Comparison of ENCODE assay signal across 8 cellular contexts in the genomic region with DNA sequence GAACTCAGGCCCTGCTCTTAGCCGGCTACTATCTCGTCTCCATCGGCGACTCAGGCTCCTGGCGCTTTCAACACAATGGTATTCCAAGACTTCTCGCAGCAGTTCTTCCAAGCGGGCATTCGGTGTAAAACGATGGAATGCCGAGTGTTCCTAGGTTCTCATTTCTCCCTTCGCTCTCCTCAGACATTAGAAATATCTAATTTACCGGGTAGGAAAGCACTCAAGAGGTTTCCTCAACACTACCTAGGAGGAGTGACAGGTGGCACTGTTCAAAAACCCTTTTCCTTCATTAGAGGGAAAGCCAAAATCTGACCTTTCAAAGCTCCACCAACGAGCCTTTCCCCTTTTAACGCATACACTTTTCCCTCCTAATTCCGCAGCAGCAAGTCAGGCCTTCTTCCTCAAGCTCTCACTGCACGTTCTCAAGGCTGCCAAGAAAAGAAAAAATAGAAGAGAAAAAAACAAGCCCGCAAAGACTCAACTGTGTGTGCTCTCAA. TPM values are rescaled to one million over a fixed set of nuclear protein-coding genes. Genes with fewer than 3 reads are reported as not detected.
DNase-seq lines count a peak whose midpoint lies in the region; ATAC-seq and TF ChIP-seq lines count a peak whose summit lies in the region.

No MANE protein-coding gene starts in this region.

- 0 to 2% methylated on average over 12 of the region's 17 CpGs for WGBS in gastroesophageal sphincter (ENCODE audit: low coverage in 1 of 2), 2 donors

- CTCF ChIA-PET in WTC11 (lab: Charles Lee) = interaction anchor here (0.6 to 3.1 kb wide), 24 partner anchors 8 to 346 kb away, joined by 3 to 17 read pairs (median 4); partner anchors contain the start of genes LRRC3, PTTG1IP and SUMO3

- TF ChIP-seq EP300 in gastroesophageal sphincter (IDR thresholded peaks at IDR 0.05) = no peak

- H3K4me3 ChIP-seq in GM12865 (ENCODE audit: low read depth, low read length) (peak overlapping the region; percentile 84), gastroesophageal sphincter (peak overlapping the region; percentile 96 to 98)

- H3K4me1 ChIP-seq in gastroesophageal sphincter = peaks cover 4 to 43% (median 21%) of the 10 kb centered on the region in 3 donors

- H3K4me3 Mint-ChIP-seq in WTC11 = peak overlapping the region; percentile 93
- peak overlapping the region; percentile 97 for H3K4me3 Mint-ChIP-seq in progenitor cell of endocrine pancreas (ENCODE audit: low read depth)

- DNase-seq in AG20443 (ENCODE audit: low spot score) (peak; percentile 43), GM12865 (ENCODE audit: low read depth) (peak; percentile 55), KG1 (lab: John Stamatoyannopoulos, UW) (peak; percentile 32), WTC11 (ENCODE audit: low spot score) (no peak), progenitor cell of endocrine pancreas (ENCODE audit: low spot score, unreplicated experiment) (no peak), DMS153 treated with DMSO at 0.1 percent for 48 hours (lab: John Stamatoyannopoulos, UW; ENCODE audit: unreplicated experiment) (no peak)

- peak overlapping the region; percentile 49 to 85 (median 82) for H3K27ac ChIP-seq in gastroesophageal sphincter

- H3K36me3 Mint-ChIP-seq in WTC11 = peaks cover 52% of the 10 kb centered on the region
- peaks cover 11% of the 10 kb centered on the region for H3K36me3 Mint-ChIP-seq in progenitor cell of endocrine pancreas (ENCODE audit: insufficient read depth)

- POLR2A ChIA-PET in WTC11 (lab: Charles Lee) = interaction anchor here (1.1 to 1.2 kb wide), 3 partner anchors 8 to 73 kb away, joined by 3 to 5 read pairs (median 3); partner anchors contain the start of genes PTTG1IP and SUMO3

- no peaks in the 10 kb centered on the region for H3K27me3 Mint-ChIP-seq in WTC11 (ENCODE audit: low read depth)
- H3K27me3 Mint-ChIP-seq in progenitor cell of endocrine pancreas = no peaks in the 10 kb centered on the region

- ATAC-seq in WTC11 = peak; percentile 15; the same call in 1 of the 2 replicates
- no peak for ATAC-seq in gastroesophageal sphincter
- no peak for ATAC-seq in HG03342 (IDR thresholded peaks at IDR 0.05; ENCODE audit: unreplicated experiment)

- peaks cover 0 to 27% of the 10 kb centered on the region in 2 donors for H3K36me3 ChIP-seq in gastroesophageal sphincter

- H3K9me3 Mint-ChIP-seq in WTC11 = no peaks in the 10 kb centered on the region
- no peaks in the 10 kb centered on the region for H3K9me3 Mint-ChIP-seq in progenitor cell of endocrine pancreas (ENCODE audit: low read depth)

- no peak for TF ChIP-seq POLR2A in gastroesophageal sphincter (IDR thresholded peaks at IDR 0.05)

- H3K27me3 ChIP-seq in gastroesophageal sphincter = no peaks in the 10 kb centered on the region

- H3K27ac Mint-ChIP-seq in WTC11 (peak overlapping the region; percentile 75), progenitor cell of endocrine pancreas (peak overlapping the region; percentile 94)

- TF ChIP-seq CTCF in GM12865 (IDR thresholded peaks at IDR 0.05; ENCODE audit: insufficient read depth, low read depth, low read length, missing control alignments) (peak; percentile 60), WTC11 (IDR thresholded peaks at IDR 0.05) (peak; percentile 16; the same call in 1 of the 2 replicates), gastroesophageal sphincter (IDR thresholded peaks at IDR 0.05) (no peak), progenitor cell of endocrine pancreas (IDR thresholded peaks at IDR 0.05; ENCODE audit: unreplicated experiment) (peak; percentile 47)

- no peaks in the 10 kb centered on the region for H3K9me3 ChIP-seq in gastroesophageal sphincter

- peaks cover 32% of the 10 kb centered on the region for H3K4me1 Mint-ChIP-seq in WTC11
- H3K4me1 Mint-ChIP-seq in progenitor cell of endocrine pancreas (ENCODE audit: low read depth) = peaks cover 22% of the 10 kb centered on the region

TF ChIP-seq in WTC11, 78 proteins besides CTCF, POLR2A, EP300 and RAD21:
- TF ChIP-seq NR1H2 (CRISPR knock-in tag; IDR thresholded peaks at IDR 0.05) (no peak), MLX (CRISPR knock-in tag; IDR thresholded peaks at IDR 0.05) (no peak), GABPB1 (CRISPR knock-in tag; IDR thresholded peaks at IDR 0.05) (no peak), MAX (CRISPR knock-in tag; IDR thresholded peaks at IDR 0.05) (no peak), FOXK1 (CRISPR knock-in tag; IDR thresholded peaks at IDR 0.05) (no peak), TCF7 (CRISPR knock-in tag; IDR thresholded peaks at IDR 0.05; ENCODE audit: low read depth) (no peak), E2F5 (CRISPR knock-in tag; IDR thresholded peaks at IDR 0.05) (no peak)
- TF ChIP-seq, protein P1, sequence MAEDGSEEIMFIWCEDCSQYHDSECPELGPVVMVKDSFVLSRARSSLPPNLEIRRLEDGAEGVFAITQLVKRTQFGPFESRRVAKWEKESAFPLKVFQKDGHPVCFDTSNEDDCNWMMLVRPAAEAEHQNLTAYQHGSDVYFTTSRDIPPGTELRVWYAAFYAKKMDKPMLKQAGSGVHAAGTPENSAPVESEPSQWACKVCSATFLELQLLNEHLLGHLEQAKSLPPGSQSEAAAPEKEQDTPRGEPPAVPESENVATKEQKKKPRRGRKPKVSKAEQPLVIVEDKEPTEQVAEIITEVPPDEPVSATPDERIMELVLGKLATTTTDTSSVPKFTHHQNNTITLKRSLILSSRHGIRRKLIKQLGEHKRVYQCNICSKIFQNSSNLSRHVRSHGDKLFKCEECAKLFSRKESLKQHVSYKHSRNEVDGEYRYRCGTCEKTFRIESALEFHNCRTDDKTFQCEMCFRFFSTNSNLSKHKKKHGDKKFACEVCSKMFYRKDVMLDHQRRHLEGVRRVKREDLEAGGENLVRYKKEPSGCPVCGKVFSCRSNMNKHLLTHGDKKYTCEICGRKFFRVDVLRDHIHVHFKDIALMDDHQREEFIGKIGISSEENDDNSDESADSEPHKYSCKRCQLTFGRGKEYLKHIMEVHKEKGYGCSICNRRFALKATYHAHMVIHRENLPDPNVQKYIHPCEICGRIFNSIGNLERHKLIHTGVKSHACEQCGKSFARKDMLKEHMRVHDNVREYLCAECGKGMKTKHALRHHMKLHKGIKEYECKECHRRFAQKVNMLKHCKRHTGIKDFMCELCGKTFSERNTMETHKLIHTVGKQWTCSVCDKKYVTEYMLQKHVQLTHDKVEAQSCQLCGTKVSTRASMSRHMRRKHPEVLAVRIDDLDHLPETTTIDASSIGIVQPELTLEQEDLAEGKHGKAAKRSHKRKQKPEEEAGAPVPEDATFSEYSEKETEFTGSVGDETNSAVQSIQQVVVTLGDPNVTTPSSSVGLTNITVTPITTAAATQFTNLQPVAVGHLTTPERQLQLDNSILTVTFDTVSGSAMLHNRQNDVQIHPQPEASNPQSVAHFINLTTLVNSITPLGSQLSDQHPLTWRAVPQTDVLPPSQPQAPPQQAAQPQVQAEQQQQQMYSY (CRISPR knock-in tag; IDR thresholded peaks at IDR 0.05) = no peak
- TF ChIP-seq, protein P2, sequence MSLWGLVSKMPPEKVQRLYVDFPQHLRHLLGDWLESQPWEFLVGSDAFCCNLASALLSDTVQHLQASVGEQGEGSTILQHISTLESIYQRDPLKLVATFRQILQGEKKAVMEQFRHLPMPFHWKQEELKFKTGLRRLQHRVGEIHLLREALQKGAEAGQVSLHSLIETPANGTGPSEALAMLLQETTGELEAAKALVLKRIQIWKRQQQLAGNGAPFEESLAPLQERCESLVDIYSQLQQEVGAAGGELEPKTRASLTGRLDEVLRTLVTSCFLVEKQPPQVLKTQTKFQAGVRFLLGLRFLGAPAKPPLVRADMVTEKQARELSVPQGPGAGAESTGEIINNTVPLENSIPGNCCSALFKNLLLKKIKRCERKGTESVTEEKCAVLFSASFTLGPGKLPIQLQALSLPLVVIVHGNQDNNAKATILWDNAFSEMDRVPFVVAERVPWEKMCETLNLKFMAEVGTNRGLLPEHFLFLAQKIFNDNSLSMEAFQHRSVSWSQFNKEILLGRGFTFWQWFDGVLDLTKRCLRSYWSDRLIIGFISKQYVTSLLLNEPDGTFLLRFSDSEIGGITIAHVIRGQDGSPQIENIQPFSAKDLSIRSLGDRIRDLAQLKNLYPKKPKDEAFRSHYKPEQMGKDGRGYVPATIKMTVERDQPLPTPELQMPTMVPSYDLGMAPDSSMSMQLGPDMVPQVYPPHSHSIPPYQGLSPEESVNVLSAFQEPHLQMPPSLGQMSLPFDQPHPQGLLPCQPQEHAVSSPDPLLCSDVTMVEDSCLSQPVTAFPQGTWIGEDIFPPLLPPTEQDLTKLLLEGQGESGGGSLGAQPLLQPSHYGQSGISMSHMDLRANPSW (CRISPR knock-in tag; conservative IDR thresholded peaks at IDR 0.05; ENCODE audit: low read depth) = no peak
TF ChIP-seq in WTC11: peak in this region for 0.

RNA-seq across cellular contexts. Expression of gene UBE2G2, which starts 0.6 kb away (rescaled TPM):
- total RNA-seq in WTC11 (2021) (109 to 117 TPM (median 113 TPM) in 3 replicates), gastroesophageal sphincter (10 to 100 TPM; 48.3 to 93.4 (median 83.9) TPM), progenitor cell of endocrine pancreas (78.7 and 85.2 TPM in 2 replicates)

RNA-seq across cellular contexts. Expression of gene SUMO3, which starts 16.8 kb away (rescaled TPM):
- total RNA-seq in WTC11 (2021) (81.7 to 86.3 TPM (median 85.4 TPM) in 3 replicates), gastroesophageal sphincter (10 to 100 TPM; 41.7 to 56.2 (median 53.7) TPM), progenitor cell of endocrine pancreas (65.0 and 73.5 TPM in 2 replicates)

Comparison
In these comparisons a context has a peak if more than half of its experiments do, and no peak if none do; other contexts are left out.
1. DNase-seq: peak in AG20443 (single experiment), GM12865 (single experiment) and KG1 (single experiment); none in WTC11 (single experiment), progenitor cell of endocrine pancreas (single experiment) and DMS153 treated with DMSO at 0.1 percent for 48 hours (single experiment).
2. CTCF ChIP-seq: peak in GM12865 (single experiment), WTC11 (single experiment) and progenitor cell of endocrine pancreas (single experiment); none in gastroesophageal sphincter (0 of 4).